In genomic region chr6:41801380-41801779, GRCh38 we compare ENCODE assay signal across 8 cellular contexts. TPM values are rescaled to one million over a fixed set of nuclear protein-coding genes. Genes with fewer than 3 reads are reported as not detected.
DNase-seq lines count a peak whose midpoint lies in the region; ATAC-seq and TF ChIP-seq lines count a peak whose summit lies in the region.
"Had no signal": no experiment of that assay in that cellular context is flagged by ENCODE, and none has a peak within 500 bp of the region (broad histone marks: within the 10 kb centered on the region; RNA-seq: fewer than 3 reads in every experiment).

No MANE protein-coding gene starts in this region.

- H3K27ac Mint-ChIP-seq in neural progenitor cell, result no peak overlapping the region
- no peak overlapping the region for H3K27ac Mint-ChIP-seq in activated T-helper 17 cell treated with anti-CD3 and anti-CD28 coated beads, Interleukin-2, amount 50 U/mL, for 72 hours

- H3F3A ChIP-seq in neural progenitor cell (ENCODE audit: low read depth), result peaks cover 10% of the 10 kb centered on the region

- H3K4me1 Mint-ChIP-seq in neural progenitor cell, result no peaks in the 10 kb centered on the region
- H3K4me1 Mint-ChIP-seq in activated T-helper 17 cell treated with anti-CD3 and anti-CD28 coated beads, Interleukin-2, amount 50 U/mL, for 72 hours, result no peaks in the 10 kb centered on the region

- intact Hi-C loops in sciatic nerve (cut with DNase I), result no loop called here

- H3K9me3 ChIP-seq in neural progenitor cell (ENCODE audit: low read depth), result no peaks in the 10 kb centered on the region

- no peak overlapping the region for H3K4me3 ChIP-seq in GM06990 (replicated peaks; ENCODE audit: low read depth, low read length)
- no peak overlapping the region for H3K4me3 ChIP-seq in brain microvascular endothelial cell (ENCODE audit: low read depth, low read length)
- H3K4me3 ChIP-seq in neural progenitor cell, result no peak overlapping the region

- H3K9me3 Mint-ChIP-seq in neural progenitor cell, result no peaks in the 10 kb centered on the region
- H3K9me3 Mint-ChIP-seq in activated T-helper 17 cell treated with anti-CD3 and anti-CD28 coated beads, Interleukin-2, amount 50 U/mL, for 72 hours, result no peaks in the 10 kb centered on the region

- H3K36me3 ChIP-seq in GM06990 (ENCODE audit: control insufficient read depth, insufficient read depth, low read length) (peaks cover 5% of the 10 kb centered on the region), brain microvascular endothelial cell (replicated peaks) (no peaks in the 10 kb centered on the region), neural progenitor cell (peaks cover 12% of the 10 kb centered on the region)

- H3K4me2 ChIP-seq in neural progenitor cell, result no peak overlapping the region

- DNase-seq in GM06990 (ENCODE audit: extremely low read depth, insufficient read length) (no peak), M059J (ENCODE audit: low read depth) (peak; percentile 27), brain microvascular endothelial cell (peak; percentile 43), neural progenitor cell (ENCODE audit: low spot score) (no peak), DMS79 (lab: John Stamatoyannopoulos, UW) (no peak), sciatic nerve (ENCODE audit: low spot score) (no peak)
- DNase-seq: stimulated activated CD4-positive, alpha-beta T cell treated with anti-CD3 and anti-CD28 coated beads, Interleukin-4, amount 100 ng/mL, for 24 hours had no signal

- H3K4me1 ChIP-seq in neural progenitor cell, result no peaks in the 10 kb centered on the region

- H3K79me2 ChIP-seq in neural progenitor cell (ENCODE audit: low read depth), result peaks cover 6% of the 10 kb centered on the region

- H3K27ac ChIP-seq in brain microvascular endothelial cell, result no peak overlapping the region
- no peak overlapping the region for H3K27ac ChIP-seq in neural progenitor cell

- no peak overlapping the region for H3K9ac ChIP-seq in neural progenitor cell

- peaks cover 27% of the 10 kb centered on the region for H4K20me1 ChIP-seq in neural progenitor cell (ENCODE audit: low read depth)

- H3K27me3 Mint-ChIP-seq in neural progenitor cell (ENCODE audit: insufficient read depth, low read depth), result peaks cover 5% of the 10 kb centered on the region
- H3K27me3 Mint-ChIP-seq in activated T-helper 17 cell treated with anti-CD3 and anti-CD28 coated beads, Interleukin-2, amount 50 U/mL, for 72 hours, result no peaks in the 10 kb centered on the region

- H3K4me3 Mint-ChIP-seq in neural progenitor cell, result no peak overlapping the region
- H3K4me3 Mint-ChIP-seq in activated T-helper 17 cell treated with anti-CD3 and anti-CD28 coated beads, Interleukin-2, amount 50 U/mL, for 72 hours, result no peak overlapping the region

- in situ Hi-C loops in brain microvascular endothelial cell (cut with HindIII; ENCODE audit: low pct_ligation_motif_present, low sequenced_read_pairs), result no loop called here

- H2AFZ ChIP-seq in neural progenitor cell (replicated peaks), result no peak overlapping the region

- no peak for ATAC-seq in sciatic nerve
- no peak for ATAC-seq in activated T-helper 17 cell treated with anti-CD3 and anti-CD28 coated beads, Interleukin-2, amount 50 U/mL, for 72 hours (replicated peaks)

- H3K36me3 Mint-ChIP-seq in neural progenitor cell, result peaks cover 8% of the 10 kb centered on the region
- peaks cover 15% of the 10 kb centered on the region for H3K36me3 Mint-ChIP-seq in activated T-helper 17 cell treated with anti-CD3 and anti-CD28 coated beads, Interleukin-2, amount 50 U/mL, for 72 hours (ENCODE audit: low read depth)

- no peaks in the 10 kb centered on the region for H3K27me3 ChIP-seq in GM06990 (replicated peaks; ENCODE audit: control insufficient read depth, insufficient read depth, low read length)
- no peaks in the 10 kb centered on the region for H3K27me3 ChIP-seq in brain microvascular endothelial cell (replicated peaks)
- no peaks in the 10 kb centered on the region for H3K27me3 ChIP-seq in neural progenitor cell

- TF ChIP-seq CTCF in GM06990 (IDR thresholded peaks at IDR 0.05; ENCODE audit: insufficient read depth, low read length, poor library complexity, severe bottlenecking) (peak; percentile 52), brain microvascular endothelial cell (IDR thresholded peaks at IDR 0.05; ENCODE audit: low read depth, low read length, missing control alignments) (peak; percentile 81), neural progenitor cell (IDR thresholded peaks at IDR 0.05) (peak; percentile 42)

RNA-seq across cellular contexts. Expression of gene TOMM6, which starts 13.9 kb away (rescaled TPM):
- total RNA-seq in M059J (2014; rRNA removed; shearing (Covaris generic)), result 157 and 167 TPM in 2 replicates
- 177 and 182 TPM in 2 replicates for total RNA-seq in neural progenitor cell (ENCODE audit: low replicate concordance)
- 97.3 TPM for total RNA-seq in sciatic nerve
- 100 to 1,000 TPM; 124 to 320 TPM for total RNA-seq in activated T-helper 17 cell treated with anti-CD3 and anti-CD28 coated beads, Interleukin-2, amount 50 U/mL, for 72 hours

RNA-seq across cellular contexts. Expression of gene PRICKLE4, which starts 20.8 kb away (rescaled TPM):
- total RNA-seq in M059J (2014; rRNA removed; shearing (Covaris generic)), result 0.12 and 0.30 TPM in 2 replicates
- total RNA-seq in neural progenitor cell (ENCODE audit: low replicate concordance) (1.1 TPM in 1 of 2 replicates, not detected in the other), sciatic nerve (9.0 TPM)
- not detected for total RNA-seq in activated T-helper 17 cell treated with anti-CD3 and anti-CD28 coated beads, Interleukin-2, amount 50 U/mL, for 72 hours

RNA-seq across cellular contexts. Expression of gene FRS3, which starts 21.7 kb away (rescaled TPM):
- total RNA-seq in M059J (2014; rRNA removed; shearing (Covaris generic)), result 0.34 and 2.4 TPM in 2 replicates
- total RNA-seq in neural progenitor cell (ENCODE audit: low replicate concordance), result 1.9 and 5.3 TPM in 2 replicates
- total RNA-seq in sciatic nerve, result 6.5 TPM
- 1 to 10 TPM; 2.6 to 2.9 TPM for total RNA-seq in activated T-helper 17 cell treated with anti-CD3 and anti-CD28 coated beads, Interleukin-2, amount 50 U/mL, for 72 hours

RNA-seq across cellular contexts. Expression of gene PGC, which starts 54.2 kb away (rescaled TPM):
- not detected in 2 replicates for total RNA-seq in M059J (2014; rRNA removed; shearing (Covaris generic))
- total RNA-seq in neural progenitor cell (ENCODE audit: low replicate concordance), result not detected in 2 replicates
- total RNA-seq in sciatic nerve, result 0.27 TPM
- total RNA-seq in activated T-helper 17 cell treated with anti-CD3 and anti-CD28 coated beads, Interleukin-2, amount 50 U/mL, for 72 hours, result not detected

Comparison
In these comparisons a context has a peak if more than half of its experiments do, and no peak if none do; other contexts are left out.
1. DNase-seq: peak in M059J (single experiment) and brain microvascular endothelial cell (single experiment); none in GM06990 (single experiment), neural progenitor cell (single experiment), DMS79 (single experiment) and sciatic nerve (single experiment).
2. Peak in every context shown above with its lines, with median percentiles within 50 percentile points of each other: CTCF ChIP-seq.